ENCODE assay signal across 17 cellular contexts in the genomic region with DNA sequence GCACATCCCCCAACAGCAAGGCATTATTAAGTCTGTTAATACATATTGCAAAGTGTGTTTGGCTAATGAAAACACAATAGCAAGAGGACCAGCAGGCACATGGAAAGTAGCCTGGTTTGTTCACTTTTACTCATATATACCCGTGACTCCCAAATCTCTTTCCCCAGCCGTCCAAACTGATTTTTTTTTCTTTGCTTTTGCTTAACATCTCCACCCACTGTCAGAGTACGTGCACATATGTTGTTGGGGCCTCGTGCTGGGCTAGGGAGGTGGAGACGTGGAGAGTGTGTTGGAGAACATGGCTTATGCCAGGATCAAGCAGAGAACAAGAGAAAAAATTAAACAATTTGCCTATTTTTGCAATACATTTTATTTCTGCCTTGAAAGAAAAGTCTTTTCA. TPM values are rescaled to one million over a fixed set of nuclear protein-coding genes. Genes with fewer than 3 reads are reported as not detected.
"Had no signal": no experiment of that assay in that cellular context is flagged by ENCODE, and none has a peak within 500 bp of the region (broad histone marks: within the 10 kb centered on the region; RNA-seq: fewer than 3 reads in every experiment).

No MANE protein-coding gene starts in this region.

- H3K9me3 ChIP-seq: ascending aorta, pancreas, spleen, upper lobe of right lung had no signal

- H3K4me3 Mint-ChIP-seq: activated T-helper 17 cell treated with anti-CD3 and anti-CD28 coated beads, Interleukin-2, amount 50 U/mL, for 72 hours; neural crest cell; stimulated activated naive CD8-positive, alpha-beta T cell treated with anti-CD3 and anti-CD28 coated beads, Interleukin-15, amount 100 ng/mL, for 72 hours had no signal

- H3K27ac Mint-ChIP-seq: activated T-helper 17 cell treated with anti-CD3 and anti-CD28 coated beads, Interleukin-2, amount 50 U/mL, for 72 hours; stimulated activated naive CD8-positive, alpha-beta T cell treated with anti-CD3 and anti-CD28 coated beads, Interleukin-15, amount 100 ng/mL, for 72 hours had no signal

- H3K4me3 ChIP-seq: ascending aorta, lung, pancreas, spleen, upper lobe of right lung had no signal

- H3K36me3 ChIP-seq: ascending aorta, pancreas, spleen, upper lobe of right lung had no signal

- ATAC-seq: activated CD4-positive, CD25-positive, alpha-beta regulatory T cell treated with anti-CD3 and anti-CD28 coated beads, Interleukin-2, amount 50 U/mL, for 24 hours; activated T-helper 17 cell treated with anti-CD3 and anti-CD28 coated beads, Interleukin-2, amount 50 U/mL, for 72 hours; esophagus mucosa; pancreas; sciatic nerve; stimulated activated naive CD8-positive, alpha-beta T cell treated with anti-CD3 and anti-CD28 coated beads, Interleukin-15, amount 100 ng/mL, for 72 hours; upper lobe of right lung had no signal

- H3K27ac ChIP-seq: ascending aorta, pancreas, spleen, upper lobe of right lung had no signal

- H3K4me1 Mint-ChIP-seq: activated T-helper 17 cell treated with anti-CD3 and anti-CD28 coated beads, Interleukin-2, amount 50 U/mL, for 72 hours had no signal

- H3K9me3 Mint-ChIP-seq: activated T-helper 17 cell treated with anti-CD3 and anti-CD28 coated beads, Interleukin-2, amount 50 U/mL, for 72 hours; neural crest cell; stimulated activated naive CD8-positive, alpha-beta T cell treated with anti-CD3 and anti-CD28 coated beads, Interleukin-15, amount 100 ng/mL, for 72 hours had no signal

- DNase-seq: activated CD4-positive, alpha-beta T cell treated with anti-CD3 and anti-CD28 coated beads, Interleukin-2, amount 50 U/mL, for 1 hour; activated CD8-positive, alpha-beta memory T cell treated with anti-CD3 and anti-CD28 coated beads for 24 hours; activated naive CD4-positive, alpha-beta T cell treated with Interleukin-2 at 50 U/mL for 16 hours; midbrain; pancreas; spleen; stimulated activated CD4-positive, alpha-beta T cell treated with anti-CD3 and anti-CD28 coated beads, Interleukin-1b, Interleukin-23, amount 100 ng/mL, for 48 hours; stimulated activated naive CD8-positive, alpha-beta T cell treated with anti-CD3 and anti-CD28 coated beads, Interleukin-15, amount 100 ng/mL, for 72 hours; T-helper 9 cell; upper lobe of right lung had no signal

RNA-seq across cellular contexts. Expression of a gene that starts 4.2 kb away (rescaled TPM):
- total RNA-seq: activated T-helper 17 cell treated with anti-CD3 and anti-CD28 coated beads, Interleukin-2, amount 50 U/mL, for 72 hours had no signal
